Comparison of ENCODE assay signal across 10 cellular contexts in genomic region chr1:169529068-169529642, GRCh38. TPM values are rescaled to one million over a fixed set of nuclear protein-coding genes. Genes with fewer than 3 reads are reported as not detected.
DNase-seq lines count a peak whose midpoint lies in the region; ATAC-seq and FAIRE-seq lines count a peak whose summit lies in the region.
"Had no signal": no experiment of that assay in that cellular context is flagged by ENCODE, and none has a peak within 500 bp of the region (broad histone marks: within the 10 kb centered on the region; RNA-seq: fewer than 3 reads in every experiment).

No MANE protein-coding gene starts in this region.

- no peaks in the 10 kb centered on the region for H3K27me3 ChIP-seq in iPS-20b (ENCODE audit: insufficient read depth, low read length)

- H3K27ac Mint-ChIP-seq in activated CD4-positive, alpha-beta T cell treated with anti-CD3 and anti-CD28 coated beads, Interleukin-2, amount 10 ng/mL, durations not matched to agents 7 days and 5 days = peak overlapping the region; percentile 73

- H3K36me3 Mint-ChIP-seq in activated CD4-positive, alpha-beta T cell treated with anti-CD3 and anti-CD28 coated beads, Interleukin-2, amount 10 ng/mL, durations not matched to agents 7 days and 5 days (ENCODE audit: low read depth) = peaks cover 18% of the 10 kb centered on the region

- H3K9ac ChIP-seq in iPS-20b (ENCODE audit: low read depth, low read length) = peak overlapping the region; percentile 25; the same call in 1 of the 2 replicates

- no peaks in the 10 kb centered on the region for H3K27me3 Mint-ChIP-seq in activated CD4-positive, alpha-beta T cell treated with anti-CD3 and anti-CD28 coated beads, Interleukin-2, amount 10 ng/mL, durations not matched to agents 7 days and 5 days

- peak overlapping the region; percentile 58 for H3K4me3 Mint-ChIP-seq in activated CD4-positive, alpha-beta T cell treated with anti-CD3 and anti-CD28 coated beads, Interleukin-2, amount 10 ng/mL, durations not matched to agents 7 days and 5 days

- H3K9me3 ChIP-seq in iPS-20b (ENCODE audit: insufficient read depth, low read depth, low read length) = no peaks in the 10 kb centered on the region

- H3K4me1 ChIP-seq in iPS-20b (ENCODE audit: insufficient read depth, low read length) (peaks cover 26% of the 10 kb centered on the region), urinary bladder (ENCODE audit: insufficient read depth) (no peaks in the 10 kb centered on the region)

- no peaks in the 10 kb centered on the region for H3K36me3 ChIP-seq in iPS-20b (ENCODE audit: insufficient read depth, low read depth, low read length)
- no peaks in the 10 kb centered on the region for H3K36me3 ChIP-seq in urinary bladder (ENCODE audit: insufficient read depth)

- H3K4me1 Mint-ChIP-seq in activated CD4-positive, alpha-beta T cell treated with anti-CD3 and anti-CD28 coated beads, Interleukin-2, amount 10 ng/mL, durations not matched to agents 7 days and 5 days = peaks cover 24% of the 10 kb centered on the region

- 23% methylated on average over 3 of the region's 3 CpGs for WGBS in urinary bladder

- FAIRE-seq in RCC 7860 (lab: Jason Lieb, UNC) = peak; percentile 52

- POLR2A ChIA-PET in activated CD4-positive, alpha-beta T cell treated with anti-CD3 and anti-CD28 coated beads, Interleukin-2, amount 10 ng/mL, durations not matched to agents 7 days and 5 days (lab: Charles Lee) = interaction anchor here (0.6 kb wide), 1 partner anchor 139 kb away, joined by 3 read pairs; no protein-coding TSS in a partner anchor

- ATAC-seq in HG02938 (IDR thresholded peaks at IDR 0.05; ENCODE audit: unreplicated experiment) (no peak), HG03571 (IDR thresholded peaks at IDR 0.05; ENCODE audit: unreplicated experiment) (no peak)

- no peaks in the 10 kb centered on the region for H3K9me3 Mint-ChIP-seq in activated CD4-positive, alpha-beta T cell treated with anti-CD3 and anti-CD28 coated beads, Interleukin-2, amount 10 ng/mL, durations not matched to agents 7 days and 5 days

- CTCF ChIA-PET in activated CD4-positive, alpha-beta T cell treated with anti-CD3 and anti-CD28 coated beads, Interleukin-2, amount 10 ng/mL, durations not matched to agents 7 days and 5 days (lab: Charles Lee) = interaction anchor here (0.9 to 1.4 kb wide), 2 partner anchors 14 to 18 kb away, joined by 3 to 5 read pairs; no protein-coding TSS in a partner anchor

- H3K27ac ChIP-seq in iPS-20b (ENCODE audit: low read length) (no peak overlapping the region), urinary bladder (ENCODE audit: low read depth) (peak overlapping the region; percentile 50)

- no peak overlapping the region; the same call in 1 of the 2 replicates for H3K4me3 ChIP-seq in iPS-20b (ENCODE audit: low read length)
- H3K4me3 ChIP-seq in urinary bladder (ENCODE audit: low read depth, low read length) = no peak overlapping the region

- peak; percentile 12 for DNase-seq in activated CD4-positive, alpha-beta T cell treated with anti-CD3 and anti-CD28 coated beads, Interleukin-2, amount 10 ng/mL, durations not matched to agents 7 days and 5 days
- no peak for DNase-seq in activated CD4-positive, alpha-beta T cell treated with anti-CD3 and anti-CD28 coated beads for 4 hours
- DNase-seq in RCC 7860 (ENCODE audit: low spot score) = peak; percentile 71
- DNase-seq in CD1c-positive myeloid dendritic cell (ENCODE audit: extremely low spot score) = no peak
- DNase-seq: activated naive CD4-positive, alpha-beta T cell treated with Interleukin-2 at 50 U/mL for 16 hours had no signal

RNA-seq across cellular contexts. Expression of gene SLC19A2, which starts 43.4 kb away (rescaled TPM):
- 1 to 10 TPM; 4.0 to 5.1 TPM for total RNA-seq in activated CD4-positive, alpha-beta T cell treated with anti-CD3 and anti-CD28 coated beads, Interleukin-2, amount 10 ng/mL, durations not matched to agents 7 days and 5 days
- total RNA-seq in urinary bladder = 24.2 TPM
- polyA plus RNA-seq in urinary bladder = 23.6 TPM

RNA-seq across cellular contexts. Expression of gene F5, which starts 57.1 kb away (rescaled TPM):
- 10 to 100 TPM; 12.2 to 15.7 TPM for total RNA-seq in activated CD4-positive, alpha-beta T cell treated with anti-CD3 and anti-CD28 coated beads, Interleukin-2, amount 10 ng/mL, durations not matched to agents 7 days and 5 days
- total RNA-seq in urinary bladder = 4.5 TPM
- 1.1 TPM for polyA plus RNA-seq in urinary bladder
- total RNA-seq: lung microvascular endothelial cell had no signal

Comparison
In these comparisons a context has a peak if more than half of its experiments do, and no peak if none do; other contexts are left out.
1. DNase-seq: peak in activated CD4-positive, alpha-beta T cell treated with anti-CD3 and anti-CD28 coated beads, Interleukin-2, amount 10 ng/mL, durations not matched to agents 7 days and 5 days (single experiment) and RCC 7860 (single experiment); none in activated CD4-positive, alpha-beta T cell treated with anti-CD3 and anti-CD28 coated beads for 4 hours (0 of 2) and CD1c-positive myeloid dendritic cell (single experiment).